ENCODE assay signal across 19 cellular contexts in the genomic region with DNA sequence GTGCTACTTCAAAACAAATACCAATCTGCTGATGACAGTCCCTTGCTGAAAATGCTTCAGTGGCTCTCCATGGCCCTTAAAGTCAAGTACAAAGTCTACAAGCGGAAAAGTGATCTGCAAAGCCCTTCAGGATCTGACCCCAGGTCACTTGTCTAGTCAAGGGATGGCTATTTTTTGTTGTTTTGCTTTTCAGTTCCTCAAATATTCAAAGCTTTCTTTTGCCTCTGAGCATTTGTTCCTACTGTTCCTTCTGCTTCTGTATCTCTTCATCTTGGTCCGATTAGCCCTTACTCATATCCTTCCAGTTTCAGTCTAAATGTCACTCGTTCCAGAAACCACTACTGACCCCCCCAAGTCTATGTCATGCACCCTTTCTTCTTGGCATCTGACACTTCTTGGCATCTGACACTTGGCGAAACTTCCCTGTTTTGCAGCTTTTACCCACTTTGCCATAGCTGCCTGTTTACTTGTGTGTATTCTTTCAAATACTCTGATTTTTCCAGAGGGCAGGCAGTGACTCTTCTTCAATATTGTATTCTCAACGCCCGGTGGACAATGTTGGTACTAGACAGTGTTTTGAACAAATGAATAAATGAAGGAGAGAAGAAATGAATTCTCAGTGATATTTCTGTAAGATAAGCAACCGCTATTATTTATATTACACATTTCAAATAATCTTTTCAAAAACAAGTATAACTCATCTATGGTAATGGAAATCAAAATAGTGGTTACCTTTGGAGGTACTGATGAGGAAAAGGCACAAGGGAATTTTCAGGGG.
DNase-seq lines count a peak whose midpoint lies in the region; ATAC-seq, FAIRE-seq and TF ChIP-seq lines count a peak whose summit lies in the region.
"Had no signal": no experiment of that assay in that cellular context is flagged by ENCODE, and none has a peak within 500 bp of the region (broad histone marks: within the 10 kb centered on the region; RNA-seq: fewer than 3 reads in every experiment).

No MANE protein-coding gene starts in this region.

- H3K27ac Mint-ChIP-seq in MCF 10A (ENCODE audit: low read depth, unreplicated experiment) = no peak overlapping the region
- H3K27ac Mint-ChIP-seq: activated CD8-positive, alpha-beta T cell treated with anti-CD3 and anti-CD28 coated beads, Interleukin-2, amount 10 ng/mL, durations not matched to agents 7 days and 5 days; CD4-positive, CD25-positive, alpha-beta regulatory T cell had no signal

- peak; percentile 56 for ATAC-seq in HG03175 (IDR thresholded peaks at IDR 0.05; ENCODE audit: unreplicated experiment)
- ATAC-seq in GM12878 = peak; percentile 79
- ATAC-seq in sciatic nerve = peak; percentile 20
- no peak for ATAC-seq in GM18909 (IDR thresholded peaks at IDR 0.05; ENCODE audit: poor library complexity, unreplicated experiment)
- ATAC-seq: activated CD8-positive, alpha-beta T cell treated with anti-CD3 and anti-CD28 coated beads, Interleukin-2, amount 10 ng/mL, durations not matched to agents 7 days and 5 days; body of pancreas had no signal

- no peak for FAIRE-seq in GM12878 (lab: Jason Lieb, UNC)
- FAIRE-seq: A204.1, H54 had no signal

- no peak overlapping the region for H2AFZ ChIP-seq in GM12878 (ENCODE audit: control insufficient read depth, low read depth, low read length)

- RAD21 ChIA-PET in GM12878 (lab: Charles Lee; ENCODE audit: unreplicated experiment) = no interaction called here

- in situ Hi-C loops in GM12878 (cut with MboI) = no loop called here

- peak; percentile 22 for DNase-seq in SIG-M5 treated with dmso at 0.1 percent for 504 hours (lab: John Stamatoyannopoulos, UW; ENCODE audit: unreplicated experiment)
- no peak for DNase-seq in SIG-M5 (lab: John Stamatoyannopoulos, UW)
- DNase-seq in GM12878 (ENCODE audit: low read depth, low spot score) = no peak
- no peak for DNase-seq in sciatic nerve (ENCODE audit: low spot score)
- DNase-seq in NCI-H187 (lab: John Stamatoyannopoulos, UW) = no peak
- no peak for DNase-seq in MCF 10A (ENCODE audit: unreplicated experiment)
- DNase-seq: activated CD8-positive, alpha-beta T cell treated with anti-CD3 and anti-CD28 coated beads, Interleukin-2, amount 10 ng/mL, durations not matched to agents 7 days and 5 days; activated effector memory CD4-positive, alpha-beta T cell treated with anti-CD3 and anti-CD28 coated beads, Interleukin-2, amount 50 U/mL, for 16 hours; CD4-positive, CD25-positive, alpha-beta regulatory T cell; dorsolateral prefrontal cortex; NK-92 treated with Interleukin-12 subunit alpha and Interleukin-12 subunit beta, amount 100 ng/mL, for 24 hours; sigmoid colon; stimulated activated CD4-positive, alpha-beta T cell treated with anti-CD3 and anti-CD28 coated beads, Interleukin-4, amount 100 ng/mL, for 1 hour had no signal

- no peaks in the 10 kb centered on the region for H3K27me3 ChIP-seq in GM12878 (replicated peaks in 1 of 2; ENCODE audit: control insufficient read depth in 2 of 2, insufficient read depth in 2 of 2, low read length in 1 of 2)
- H3K27me3 ChIP-seq: body of pancreas, dorsolateral prefrontal cortex, sigmoid colon, SJSA1 had no signal

- SMC1A ChIA-PET in GM12878 (lab: Charles Lee; ENCODE audit: uncharacterized antibody, unreplicated experiment) = interaction anchor here (1.0 to 3.8 kb wide), 6 partner anchors 10 to 306 kb away, joined by 3 to 14 read pairs (median 4); no protein-coding TSS in a partner anchor

- TF ChIP-seq EP300 in GM12878 (IDR thresholded peaks at IDR 0.05; ENCODE audit: borderline replicate concordance in 1 of 2, control insufficient read depth in 1 of 2, low read depth in 2 of 2, low read length in 2 of 2) = 0 out of 4 replicates have a peak, but pooled peaks of 1 of the 2 experiments have one; percentile 9

- H3K36me3 Mint-ChIP-seq in MCF 10A (ENCODE audit: insufficient read depth, unreplicated experiment) = no peaks in the 10 kb centered on the region
- H3K36me3 Mint-ChIP-seq: CD4-positive, CD25-positive, alpha-beta regulatory T cell had no signal

- no peaks in the 10 kb centered on the region for H3K9me3 Mint-ChIP-seq in MCF 10A (ENCODE audit: unreplicated experiment)

- H3K4me1 Mint-ChIP-seq in MCF 10A (ENCODE audit: insufficient read depth, unreplicated experiment) = peaks cover 21% of the 10 kb centered on the region
- H3K4me1 Mint-ChIP-seq: CD4-positive, CD25-positive, alpha-beta regulatory T cell had no signal

- TF ChIP-seq CTCF in GM12878 (IDR thresholded peaks at IDR 0.05 in 2 of 3, conservative IDR thresholded peaks at IDR 0.05 in 1 of 3; ENCODE audit: control insufficient read depth in 2 of 3, extremely low read depth in 1 of 3, insufficient read depth in 1 of 3, low read depth in 3 of 3, low read length in 3 of 3) (no peak), MCF 10A (IDR thresholded peaks at IDR 0.05; ENCODE audit: unreplicated experiment) (no peak)

- no peaks in the 10 kb centered on the region; the same call in 2 of the 3 replicates for H3K9me3 ChIP-seq in GM12878 (replicated peaks; ENCODE audit: control insufficient read depth, insufficient read depth, low read length)
- H3K9me3 ChIP-seq: body of pancreas, sigmoid colon, SJSA1 had no signal

- no peak overlapping the region for H3K4me2 ChIP-seq in GM12878 (ENCODE audit: control insufficient read depth, insufficient read depth)

- H3K27me3 Mint-ChIP-seq in MCF 10A (ENCODE audit: insufficient read depth, unreplicated experiment) = no peaks in the 10 kb centered on the region
- H3K27me3 Mint-ChIP-seq: CD4-positive, CD25-positive, alpha-beta regulatory T cell had no signal

- no peak overlapping the region for H3K4me3 ChIP-seq in GM12878
- H3K4me3 ChIP-seq: body of pancreas, dorsolateral prefrontal cortex, sigmoid colon, SJSA1 had no signal

- TF ChIP-seq POLR2A in GM12878 (IDR thresholded peaks at IDR 0.05; ENCODE audit: low read depth, low read length) = no peak

- no peak overlapping the region for H3K27ac ChIP-seq in GM12878 (ENCODE audit: control insufficient read depth, insufficient read depth)
- H3K27ac ChIP-seq: body of pancreas, dorsolateral prefrontal cortex, sigmoid colon had no signal

- peaks cover 9% of the 10 kb centered on the region; the same call in 1 of the 2 replicates for H3K4me1 ChIP-seq in GM12878 (ENCODE audit: control insufficient read depth, insufficient read depth, low read length)
- H3K4me1 ChIP-seq: body of pancreas, sigmoid colon had no signal

- H3K9ac ChIP-seq in GM12878 (ENCODE audit: control insufficient read depth, insufficient read depth, low read length) = no peak overlapping the region

- intact Hi-C loops in GM12878 (cut with micrococcal nuclease; ENCODE audit: unreplicated experiment) = loop anchor here (5.0 kb wide), 1 partner anchor 201 kb away; no protein-coding TSS in a partner anchor
- intact Hi-C loops in sciatic nerve (cut with DNase I) = no loop called here
- intact Hi-C loops in MCF 10A (cut with micrococcal nuclease) = no loop called here

- no peaks in the 10 kb centered on the region for H4K20me1 ChIP-seq in GM12878 (ENCODE audit: control insufficient read depth, insufficient read depth)

- no peaks in the 10 kb centered on the region for H3K36me3 ChIP-seq in GM12878 (ENCODE audit: control insufficient read depth in 2 of 2, insufficient read depth in 2 of 2, low read length in 1 of 2)
- H3K36me3 ChIP-seq: sigmoid colon, SJSA1 had no signal

- H3K79me2 ChIP-seq in GM12878 (ENCODE audit: control insufficient read depth, insufficient read depth, low read length) = no peaks in the 10 kb centered on the region

- POLR2A ChIA-PET in GM12878 (lab: Charles Lee) (interaction anchor here (0.9 to 1.3 kb wide), 4 partner anchors 13 to 87 kb away, joined by 3 to 4 read pairs (median 4); no protein-coding TSS in a partner anchor), MCF 10A (lab: Yijun Ruan, JAX) (interaction anchor here (0.8 to 1.4 kb wide), 2 partner anchors 13 kb away, joined by 3 read pairs; no protein-coding TSS in a partner anchor)

- BruUV-seq in GM12878 (replicated peaks; lab: Mats Ljungman, UMichigan) (no TSS peak), MCF 10A (replicated peaks; lab: Mats Ljungman, UMichigan) (no TSS peak)

- CTCF ChIA-PET in GM12878 (lab: Yijun Ruan, JAX) (interaction anchor here (0.6 to 1.5 kb wide), 3 partner anchors 11 to 263 kb away, joined by 3 to 4 read pairs (median 4); no protein-coding TSS in a partner anchor), MCF 10A (lab: Yijun Ruan, JAX) (no interaction called here)

- H3K4me3 Mint-ChIP-seq in MCF 10A (ENCODE audit: unreplicated experiment) = no peak overlapping the region
- H3K4me3 Mint-ChIP-seq: activated CD8-positive, alpha-beta T cell treated with anti-CD3 and anti-CD28 coated beads, Interleukin-2, amount 10 ng/mL, durations not matched to agents 7 days and 5 days; CD4-positive, CD25-positive, alpha-beta regulatory T cell had no signal

- WGBS in GM12878 (ENCODE audit: insufficient coverage, insufficient replicate concordance, low lambda C conversion rate, missing lambda C conversion rate) = 32% methylated on average over 7 of the region's 7 CpGs

- TF ChIP-seq RAD21 in GM12878 (IDR thresholded peaks at IDR 0.05; ENCODE audit: insufficient read depth, low read depth, low read length) = no peak

TF ChIP-seq in GM12878, 131 proteins besides CTCF, POLR2A, EP300 and RAD21 (continues in another document):
- no peak for TF ChIP-seq NFYA (IDR thresholded peaks at IDR 0.05; ENCODE audit: borderline replicate concordance, low read depth, low read length)
- TF ChIP-seq, protein P1, sequence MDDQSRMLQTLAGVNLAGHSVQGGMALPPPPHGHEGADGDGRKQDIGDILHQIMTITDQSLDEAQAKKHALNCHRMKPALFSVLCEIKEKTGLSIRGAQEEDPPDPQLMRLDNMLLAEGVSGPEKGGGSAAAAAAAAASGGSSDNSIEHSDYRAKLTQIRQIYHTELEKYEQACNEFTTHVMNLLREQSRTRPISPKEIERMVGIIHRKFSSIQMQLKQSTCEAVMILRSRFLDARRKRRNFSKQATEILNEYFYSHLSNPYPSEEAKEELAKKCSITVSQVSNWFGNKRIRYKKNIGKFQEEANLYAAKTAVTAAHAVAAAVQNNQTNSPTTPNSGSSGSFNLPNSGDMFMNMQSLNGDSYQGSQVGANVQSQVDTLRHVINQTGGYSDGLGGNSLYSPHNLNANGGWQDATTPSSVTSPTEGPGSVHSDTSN (IDR thresholded peaks at IDR 0.05; ENCODE audit: insufficient replicate concordance, low read depth, low read length) = no peak
- TF ChIP-seq ZNF207 (IDR thresholded peaks at IDR 0.05; ENCODE audit: borderline replicate concordance) = no peak
- no peak for TF ChIP-seq SIN3A (IDR thresholded peaks at IDR 0.05; ENCODE audit: low read depth, low read length)
- TF ChIP-seq IKZF2 (IDR thresholded peaks at IDR 0.05) = peak; percentile 79 to 81
- TF ChIP-seq NR2F1 (conservative IDR thresholded peaks at IDR 0.05) = peak; percentile 94
